10 cellular contexts compared by ENCODE assay signal in genomic region chr20:3686867-3687321, GRCh38. TPM values are rescaled to one million over a fixed set of nuclear protein-coding genes. Genes with fewer than 3 reads are reported as not detected.
DNase-seq lines count a peak whose midpoint lies in the region; ATAC-seq, FAIRE-seq and TF ChIP-seq lines count a peak whose summit lies in the region.
"Had no signal": no experiment of that assay in that cellular context is flagged by ENCODE, and none has a peak within 500 bp of the region (broad histone marks: within the 10 kb centered on the region; RNA-seq: fewer than 3 reads in every experiment).

No MANE protein-coding gene starts in this region.

- no peaks in the 10 kb centered on the region for H3K9me3 ChIP-seq in skeletal muscle tissue (ENCODE audit: control insufficient read depth in 3 of 3, low read length in 3 of 3)

- H3K4me1 ChIP-seq in skeletal muscle tissue (ENCODE audit: control insufficient read depth in 3 of 3, insufficient read depth in 3 of 3, low read length in 3 of 3): peaks cover 11 to 20% (median 13%) of the 10 kb centered on the region in 3 donors
- H3K4me1 ChIP-seq: parathyroid adenoma had no signal

- intact Hi-C loops in activated naive CD4-positive, alpha-beta T cell treated with anti-CD3 and anti-CD28 coated beads for 36 hours (cut with micrococcal nuclease): no loop called here

- H3K27me3 ChIP-seq in skeletal muscle tissue (ENCODE audit: control insufficient read depth in 3 of 3, insufficient read depth in 3 of 3, low read length in 3 of 3): peaks cover 4 to 5% (median 5%) of the 10 kb centered on the region in 3 donors

- H3K9ac ChIP-seq in skeletal muscle tissue (ENCODE audit: low read depth in 1 of 3, low read length in 3 of 3): no peak overlapping the region
- H3K9ac ChIP-seq: parathyroid adenoma had no signal

- H3K36me3 ChIP-seq in skeletal muscle tissue (ENCODE audit: control insufficient read depth in 3 of 3, insufficient read depth in 3 of 3, low read length in 3 of 3): no peaks in the 10 kb centered on the region

- H3K27ac ChIP-seq in skeletal muscle tissue (ENCODE audit: low read depth, low read length): peak overlapping the region; percentile 11
- H3K27ac ChIP-seq: parathyroid adenoma had no signal

- no peak overlapping the region for H3K27ac Mint-ChIP-seq in activated naive CD4-positive, alpha-beta T cell treated with anti-CD3 and anti-CD28 coated beads for 36 hours
- H3K27ac Mint-ChIP-seq in activated naive CD8-positive, alpha-beta T cell treated with anti-CD3 and anti-CD28 coated beads for 36 hours: no peak overlapping the region

- no peaks in the 10 kb centered on the region for H3K4me1 Mint-ChIP-seq in activated naive CD4-positive, alpha-beta T cell treated with anti-CD3 and anti-CD28 coated beads for 36 hours (ENCODE audit: low read depth)
- no peaks in the 10 kb centered on the region for H3K4me1 Mint-ChIP-seq in activated naive CD8-positive, alpha-beta T cell treated with anti-CD3 and anti-CD28 coated beads for 36 hours

- H3K36me3 Mint-ChIP-seq in activated naive CD4-positive, alpha-beta T cell treated with anti-CD3 and anti-CD28 coated beads for 36 hours (ENCODE audit: low read depth): no peaks in the 10 kb centered on the region
- no peaks in the 10 kb centered on the region for H3K36me3 Mint-ChIP-seq in activated naive CD8-positive, alpha-beta T cell treated with anti-CD3 and anti-CD28 coated beads for 36 hours

- ATAC-seq in HG03095 (IDR thresholded peaks at IDR 0.05; ENCODE audit: unreplicated experiment) (no peak), GM19397 (IDR thresholded peaks at IDR 0.05; ENCODE audit: unreplicated experiment) (no peak)

- peak overlapping the region in 1 of 3 donors; percentile 54 for H3K4me3 ChIP-seq in skeletal muscle tissue (ENCODE audit: low read length in 3 of 3)

- DNase-seq in H54 (ENCODE audit: insufficient read length, low spot score) (peak; percentile 71), astrocyte of the hippocampus (ENCODE audit: low read depth, low spot score) (peak; percentile 92), hypothalamus (lab: John Stamatoyannopoulos, UW) (peak in 34 of 51 donors; percentile 8 to 81 (median 50))
- DNase-seq in activated naive CD4-positive, alpha-beta T cell treated with anti-CD3 and anti-CD28 coated beads for 36 hours: no peak
- no peak for DNase-seq in activated naive CD8-positive, alpha-beta T cell treated with anti-CD3 and anti-CD28 coated beads for 36 hours
- DNase-seq: NCI-H1048 had no signal

- TF ChIP-seq POLR2A in H54 (IDR thresholded peaks at IDR 0.05; ENCODE audit: low read depth, low read length): no peak

- H3K27me3 Mint-ChIP-seq in activated naive CD4-positive, alpha-beta T cell treated with anti-CD3 and anti-CD28 coated beads for 36 hours (ENCODE audit: low read depth): peaks cover 22% of the 10 kb centered on the region
- peaks cover 18% of the 10 kb centered on the region for H3K27me3 Mint-ChIP-seq in activated naive CD8-positive, alpha-beta T cell treated with anti-CD3 and anti-CD28 coated beads for 36 hours

- CTCF ChIA-PET in activated naive CD4-positive, alpha-beta T cell treated with anti-CD3 and anti-CD28 coated beads for 36 hours (lab: Charles Lee): interaction anchor here (1.4 kb wide), 1 partner anchor 11 kb away, joined by 7 read pairs; no protein-coding TSS in a partner anchor

- no peak overlapping the region for H3K4me3 Mint-ChIP-seq in activated naive CD4-positive, alpha-beta T cell treated with anti-CD3 and anti-CD28 coated beads for 36 hours
- H3K4me3 Mint-ChIP-seq in activated naive CD8-positive, alpha-beta T cell treated with anti-CD3 and anti-CD28 coated beads for 36 hours: no peak overlapping the region

- FAIRE-seq in H54 (lab: Jason Lieb, UNC): no peak

- H3K9me3 Mint-ChIP-seq in activated naive CD4-positive, alpha-beta T cell treated with anti-CD3 and anti-CD28 coated beads for 36 hours: no peaks in the 10 kb centered on the region
- H3K9me3 Mint-ChIP-seq in activated naive CD8-positive, alpha-beta T cell treated with anti-CD3 and anti-CD28 coated beads for 36 hours: no peaks in the 10 kb centered on the region

RNA-seq across cellular contexts. Expression of gene ADAM33, which starts 5.1 kb away (rescaled TPM):
- 30.8 TPM for total RNA-seq in skeletal muscle tissue
- total RNA-seq in activated naive CD4-positive, alpha-beta T cell treated with anti-CD3 and anti-CD28 coated beads for 36 hours: not detected
- total RNA-seq in activated naive CD8-positive, alpha-beta T cell treated with anti-CD3 and anti-CD28 coated beads for 36 hours: not detected

RNA-seq across cellular contexts. Expression of gene GFRA4, which starts 23.7 kb away (rescaled TPM):
- not detected for total RNA-seq in skeletal muscle tissue
- total RNA-seq in activated naive CD4-positive, alpha-beta T cell treated with anti-CD3 and anti-CD28 coated beads for 36 hours: not detected
- total RNA-seq in activated naive CD8-positive, alpha-beta T cell treated with anti-CD3 and anti-CD28 coated beads for 36 hours: not detected

RNA-seq across cellular contexts. Expression of gene SIGLEC1, which starts 25.5 kb away (rescaled TPM):
- total RNA-seq in skeletal muscle tissue: 2.1 TPM
- under 1 TPM in 1 of 2 experiments, not detected in 1; 0.02 TPM for total RNA-seq in activated naive CD4-positive, alpha-beta T cell treated with anti-CD3 and anti-CD28 coated beads for 36 hours
- not detected for total RNA-seq in activated naive CD8-positive, alpha-beta T cell treated with anti-CD3 and anti-CD28 coated beads for 36 hours

RNA-seq across cellular contexts. Expression of gene HSPA12B, which starts 45.6 kb away (rescaled TPM):
- 14.6 TPM for total RNA-seq in skeletal muscle tissue
- total RNA-seq in activated naive CD4-positive, alpha-beta T cell treated with anti-CD3 and anti-CD28 coated beads for 36 hours: not detected
- total RNA-seq in activated naive CD8-positive, alpha-beta T cell treated with anti-CD3 and anti-CD28 coated beads for 36 hours: not detected

Comparison
In these comparisons a context has a peak if more than half of its experiments do, and no peak if none do; other contexts are left out.
1. DNase-seq: peak in H54 (single experiment), astrocyte of the hippocampus (single experiment) and hypothalamus (34 of 51); none in activated naive CD4-positive, alpha-beta T cell treated with anti-CD3 and anti-CD28 coated beads for 36 hours (single experiment) and activated naive CD8-positive, alpha-beta T cell treated with anti-CD3 and anti-CD28 coated beads for 36 hours (single experiment).
2. RNA of gene ADAM33, which starts 5.1 kb away (total RNA-seq): 30.8 TPM in skeletal muscle tissue (single experiment); not detected in activated naive CD4-positive, alpha-beta T cell treated with anti-CD3 and anti-CD28 coated beads for 36 hours and not detected in activated naive CD8-positive, alpha-beta T cell treated with anti-CD3 and anti-CD28 coated beads for 36 hours; every median in the first group is over 10 times any median in the second.